In genomic region chr4:153467154-153467896, GRCh38 we compare ENCODE assay signal across 1 cellular context.
TF ChIP-seq lines count a peak whose summit lies in the region.

No MANE protein-coding gene starts in this region.

TF ChIP-seq in K562, 482 proteins besides CTCF, POLR2A, EP300 and RAD21 (continued from another document):
- no peak for TF ChIP-seq ZNF561 (CRISPR knock-in tag; conservative IDR thresholded peaks at IDR 0.05)
- TF ChIP-seq POLR2AphosphoS5 (IDR thresholded peaks at IDR 0.05; ENCODE audit: control insufficient read depth, insufficient read depth, low read depth, low read length): no peak
- no peak for TF ChIP-seq ZNF511 (CRISPR knock-in tag; IDR thresholded peaks at IDR 0.05)
- TF ChIP-seq ATF2 (CRISPR knock-in tag; IDR thresholded peaks at IDR 0.05): no peak
- no peak for TF ChIP-seq NCOA1 (IDR thresholded peaks at IDR 0.05; ENCODE audit: low read depth)
- TF ChIP-seq ZNF232 (CRISPR knock-in tag; IDR thresholded peaks at IDR 0.05): no peak
- TF ChIP-seq ETV6 (IDR thresholded peaks at IDR 0.05; ENCODE audit: borderline replicate concordance in 1 of 2, low read depth in 2 of 2, low read length in 1 of 2): no peak
- TF ChIP-seq ETV6 (CRISPR knock-in tag; IDR thresholded peaks at IDR 0.05; ENCODE audit: borderline replicate concordance): no peak
- TF ChIP-seq, protein P1, sequence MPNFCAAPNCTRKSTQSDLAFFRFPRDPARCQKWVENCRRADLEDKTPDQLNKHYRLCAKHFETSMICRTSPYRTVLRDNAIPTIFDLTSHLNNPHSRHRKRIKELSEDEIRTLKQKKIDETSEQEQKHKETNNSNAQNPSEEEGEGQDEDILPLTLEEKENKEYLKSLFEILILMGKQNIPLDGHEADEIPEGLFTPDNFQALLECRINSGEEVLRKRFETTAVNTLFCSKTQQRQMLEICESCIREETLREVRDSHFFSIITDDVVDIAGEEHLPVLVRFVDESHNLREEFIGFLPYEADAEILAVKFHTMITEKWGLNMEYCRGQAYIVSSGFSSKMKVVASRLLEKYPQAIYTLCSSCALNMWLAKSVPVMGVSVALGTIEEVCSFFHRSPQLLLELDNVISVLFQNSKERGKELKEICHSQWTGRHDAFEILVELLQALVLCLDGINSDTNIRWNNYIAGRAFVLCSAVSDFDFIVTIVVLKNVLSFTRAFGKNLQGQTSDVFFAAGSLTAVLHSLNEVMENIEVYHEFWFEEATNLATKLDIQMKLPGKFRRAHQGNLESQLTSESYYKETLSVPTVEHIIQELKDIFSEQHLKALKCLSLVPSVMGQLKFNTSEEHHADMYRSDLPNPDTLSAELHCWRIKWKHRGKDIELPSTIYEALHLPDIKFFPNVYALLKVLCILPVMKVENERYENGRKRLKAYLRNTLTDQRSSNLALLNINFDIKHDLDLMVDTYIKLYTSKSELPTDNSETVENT (CRISPR knock-in tag; IDR thresholded peaks at IDR 0.05): no peak
- no peak for TF ChIP-seq PHF21A (IDR thresholded peaks at IDR 0.05; ENCODE audit: borderline replicate concordance, low read depth)
- no peak for TF ChIP-seq POLR2B (IDR thresholded peaks at IDR 0.05; ENCODE audit: low read depth, partially characterized antibody)
- TF ChIP-seq FOXJ2 (tag; IDR thresholded peaks at IDR 0.05): no peak
- TF ChIP-seq, protein P2, sequence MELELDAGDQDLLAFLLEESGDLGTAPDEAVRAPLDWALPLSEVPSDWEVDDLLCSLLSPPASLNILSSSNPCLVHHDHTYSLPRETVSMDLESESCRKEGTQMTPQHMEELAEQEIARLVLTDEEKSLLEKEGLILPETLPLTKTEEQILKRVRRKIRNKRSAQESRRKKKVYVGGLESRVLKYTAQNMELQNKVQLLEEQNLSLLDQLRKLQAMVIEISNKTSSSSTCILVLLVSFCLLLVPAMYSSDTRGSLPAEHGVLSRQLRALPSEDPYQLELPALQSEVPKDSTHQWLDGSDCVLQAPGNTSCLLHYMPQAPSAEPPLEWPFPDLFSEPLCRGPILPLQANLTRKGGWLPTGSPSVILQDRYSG (tag; conservative IDR thresholded peaks at IDR 0.05; ENCODE audit: low read depth): no peak
- TF ChIP-seq RAD51 (IDR thresholded peaks at IDR 0.05; ENCODE audit: borderline replicate concordance, low read depth): peak; percentile 73
- no peak for TF ChIP-seq ZNF174 (CRISPR knock-in tag; IDR thresholded peaks at IDR 0.05)
- no peak for TF ChIP-seq TARDBP (IDR thresholded peaks at IDR 0.05)
- no peak for TF ChIP-seq SRSF1 (IDR thresholded peaks at IDR 0.05; ENCODE audit: low read depth, low read length)
- TF ChIP-seq L3MBTL2 (IDR thresholded peaks at IDR 0.05): peak; percentile 23; the same call in 1 of the 2 replicates
- TF ChIP-seq DACH1 (IDR thresholded peaks at IDR 0.05; ENCODE audit: partially characterized antibody): no peak
- no peak for TF ChIP-seq IRF1 (CRISPR knock-in tag; IDR thresholded peaks at IDR 0.05; ENCODE audit: borderline replicate concordance)
- no peak for TF ChIP-seq ZC3H4 (CRISPR knock-in tag; IDR thresholded peaks at IDR 0.05; ENCODE audit: borderline replicate concordance)
- TF ChIP-seq SMARCB1 (IDR thresholded peaks at IDR 0.05; ENCODE audit: insufficient read length, low read depth): no peak
- TF ChIP-seq ZNF133 (CRISPR knock-in tag; IDR thresholded peaks at IDR 0.05): no peak
- TF ChIP-seq HNRNPUL1 (IDR thresholded peaks at IDR 0.05; ENCODE audit: low read length): no peak
- TF ChIP-seq TCF15 (CRISPR knock-in tag; IDR thresholded peaks at IDR 0.05): no peak
- peak; percentile 44 for TF ChIP-seq SAP30 (IDR thresholded peaks at IDR 0.05; ENCODE audit: borderline replicate concordance, insufficient read depth, low read depth, low read length, poor library complexity, severe bottlenecking)
- TF ChIP-seq, protein P3, sequence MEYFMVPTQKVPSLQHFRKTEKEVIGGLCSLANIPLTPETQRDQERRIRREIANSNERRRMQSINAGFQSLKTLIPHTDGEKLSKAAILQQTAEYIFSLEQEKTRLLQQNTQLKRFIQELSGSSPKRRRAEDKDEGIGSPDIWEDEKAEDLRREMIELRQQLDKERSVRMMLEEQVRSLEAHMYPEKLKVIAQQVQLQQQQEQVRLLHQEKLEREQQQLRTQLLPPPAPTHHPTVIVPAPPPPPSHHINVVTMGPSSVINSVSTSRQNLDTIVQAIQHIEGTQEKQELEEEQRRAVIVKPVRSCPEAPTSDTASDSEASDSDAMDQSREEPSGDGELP (CRISPR knock-in tag; IDR thresholded peaks at IDR 0.05; ENCODE audit: borderline replicate concordance): peak; percentile 62; the same call in 1 of the 2 replicates
- peak in 1 of 2 experiments; percentile 62; a peak in 2 of 4 replicates for TF ChIP-seq FOXA3 (CRISPR knock-in tag; conservative IDR thresholded peaks at IDR 0.05 in 1 of 2, IDR thresholded peaks at IDR 0.05 in 1 of 2)
- no peak for TF ChIP-seq POU5F1 (IDR thresholded peaks at IDR 0.05; ENCODE audit: borderline replicate concordance, low read depth, low read length, partially characterized antibody)
- TF ChIP-seq ZNF444 (CRISPR knock-in tag; IDR thresholded peaks at IDR 0.05): no peak
- TF ChIP-seq MXI1 (IDR thresholded peaks at IDR 0.05; ENCODE audit: low read depth, low read length): 0 out of 2 replicates have a peak, but pooled peaks have one; percentile 44
- TF ChIP-seq ZBTB5 (IDR thresholded peaks at IDR 0.05): no peak
- TF ChIP-seq EZH2 (IDR thresholded peaks at IDR 0.05; ENCODE audit: borderline replicate concordance, low read depth, low read length): no peak
- TF ChIP-seq, protein P4, sequence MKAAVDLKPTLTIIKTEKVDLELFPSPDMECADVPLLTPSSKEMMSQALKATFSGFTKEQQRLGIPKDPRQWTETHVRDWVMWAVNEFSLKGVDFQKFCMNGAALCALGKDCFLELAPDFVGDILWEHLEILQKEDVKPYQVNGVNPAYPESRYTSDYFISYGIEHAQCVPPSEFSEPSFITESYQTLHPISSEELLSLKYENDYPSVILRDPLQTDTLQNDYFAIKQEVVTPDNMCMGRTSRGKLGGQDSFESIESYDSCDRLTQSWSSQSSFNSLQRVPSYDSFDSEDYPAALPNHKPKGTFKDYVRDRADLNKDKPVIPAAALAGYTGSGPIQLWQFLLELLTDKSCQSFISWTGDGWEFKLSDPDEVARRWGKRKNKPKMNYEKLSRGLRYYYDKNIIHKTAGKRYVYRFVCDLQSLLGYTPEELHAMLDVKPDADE (conservative IDR thresholded peaks at IDR 0.05; ENCODE audit: control insufficient read depth, low read depth, low read length): 0 out of 2 replicates have a peak, but pooled peaks have one; percentile 27
- TF ChIP-seq GTF2A2 (tag; IDR thresholded peaks at IDR 0.05): no peak
- no peak for TF ChIP-seq ZNF644 (tag; IDR thresholded peaks at IDR 0.05; ENCODE audit: low read depth)
- TF ChIP-seq, protein P5, sequence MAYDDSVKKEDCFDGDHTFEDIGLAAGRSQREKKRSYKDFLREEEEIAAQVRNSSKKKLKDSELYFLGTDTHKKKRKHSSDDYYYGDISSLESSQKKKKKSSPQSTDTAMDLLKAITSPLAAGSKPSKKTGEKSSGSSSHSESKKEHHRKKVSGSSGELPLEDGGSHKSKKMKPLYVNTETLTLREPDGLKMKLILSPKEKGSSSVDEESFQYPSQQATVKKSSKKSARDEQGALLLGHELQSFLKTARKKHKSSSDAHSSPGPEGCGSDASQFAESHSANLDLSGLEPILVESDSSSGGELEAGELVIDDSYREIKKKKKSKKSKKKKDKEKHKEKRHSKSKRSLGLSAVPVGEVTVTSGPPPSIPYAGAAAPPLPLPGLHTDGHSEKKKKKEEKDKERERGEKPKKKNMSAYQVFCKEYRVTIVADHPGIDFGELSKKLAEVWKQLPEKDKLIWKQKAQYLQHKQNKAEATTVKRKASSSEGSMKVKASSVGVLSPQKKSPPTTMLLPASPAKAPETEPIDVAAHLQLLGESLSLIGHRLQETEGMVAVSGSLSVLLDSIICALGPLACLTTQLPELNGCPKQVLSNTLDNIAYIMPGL (CRISPR knock-in tag; IDR thresholded peaks at IDR 0.05): no peak
- TF ChIP-seq USF2 (CRISPR knock-in tag; IDR thresholded peaks at IDR 0.05): peak; percentile 75
- no peak for TF ChIP-seq POLR3G (IDR thresholded peaks at IDR 0.05; ENCODE audit: extremely low read depth, insufficient read length, insufficient replicate concordance)
- TF ChIP-seq ZNF408 (CRISPR knock-in tag; IDR thresholded peaks at IDR 0.05; ENCODE audit: low read depth): no peak
- TF ChIP-seq ZNF12 (CRISPR knock-in tag; IDR thresholded peaks at IDR 0.05): no peak
- no peak for TF ChIP-seq PTTG1 (tag; IDR thresholded peaks at IDR 0.05; ENCODE audit: low read depth)
- TF ChIP-seq TSC22D4 (tag; IDR thresholded peaks at IDR 0.05): no peak
- TF ChIP-seq ZNF316 (IDR thresholded peaks at IDR 0.05): no peak
- no peak for TF ChIP-seq PHTF2 (CRISPR knock-in tag; IDR thresholded peaks at IDR 0.05)
- no peak for TF ChIP-seq ZNF551 (CRISPR knock-in tag; IDR thresholded peaks at IDR 0.05)
- no peak for TF ChIP-seq RBM14 (IDR thresholded peaks at IDR 0.05; ENCODE audit: borderline replicate concordance, insufficient read depth, low read depth, low read length)
